ENCODE assay signal across 7 cellular contexts in the genomic region with DNA sequence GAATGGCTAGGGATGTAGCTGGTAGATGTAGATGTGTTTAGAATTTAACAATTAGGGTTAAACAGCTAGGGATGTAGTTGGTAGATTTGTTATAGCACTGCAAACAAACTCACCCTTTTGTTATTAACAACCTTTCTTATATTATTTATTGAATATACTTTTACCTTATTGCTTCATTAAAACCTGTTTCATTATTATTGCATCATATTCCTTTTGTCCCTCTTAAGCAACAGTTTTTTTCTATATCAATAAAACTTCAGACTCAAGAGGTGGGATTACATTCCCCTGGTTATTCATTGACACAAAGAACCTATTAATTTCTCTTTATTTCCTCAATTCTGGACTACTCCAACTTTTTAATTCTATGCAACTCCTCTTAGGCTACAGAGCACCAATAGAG.
"Had no signal": no experiment of that assay in that cellular context is flagged by ENCODE, and none has a peak within 500 bp of the region (broad histone marks: within the 10 kb centered on the region; RNA-seq: fewer than 3 reads in every experiment).

No MANE protein-coding gene starts in this region.

- FAIRE-seq: H1, H54, HTR-8/SVneo had no signal

- H3K27ac Mint-ChIP-seq: GM23338, H9 had no signal

- H3K4me1 Mint-ChIP-seq: GM23338, H9 had no signal

- H2AFZ ChIP-seq: GM23338 had no signal

- ATAC-seq: GM23338 had no signal

- DNase-seq: H9, HCEC 1CT, KBM-7 had no signal

- H3K4me3 ChIP-seq: GM23338 had no signal

- H3K4me2 ChIP-seq: GM23338 had no signal

- H3K4me3 Mint-ChIP-seq: GM23338, H9 had no signal

- H3K9me3 Mint-ChIP-seq: H9 had no signal
